19 cellular contexts compared by ENCODE assay signal in the genomic region with DNA sequence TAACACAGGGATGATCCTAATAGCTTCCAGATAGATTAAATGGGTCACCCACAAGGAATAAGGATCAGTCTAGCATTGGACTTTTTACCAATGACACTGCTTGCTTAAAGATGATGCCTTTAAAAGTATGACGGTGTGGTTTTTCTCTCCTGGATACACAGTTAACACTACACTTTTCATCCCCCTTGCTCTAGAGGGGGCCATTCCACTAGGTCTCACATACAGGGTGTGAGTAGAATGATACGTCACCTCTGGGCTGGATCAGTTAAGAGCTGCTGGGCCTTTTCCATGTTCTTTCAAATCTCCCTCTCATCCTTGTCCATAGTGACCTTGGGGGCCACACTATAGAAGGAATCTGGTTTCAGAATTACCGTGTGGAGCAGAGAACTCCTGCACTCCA.
DNase-seq lines count a peak whose midpoint lies in the region; ATAC-seq and TF ChIP-seq lines count a peak whose summit lies in the region.
"Had no signal": no experiment of that assay in that cellular context is flagged by ENCODE, and none has a peak within 500 bp of the region (broad histone marks: within the 10 kb centered on the region; RNA-seq: fewer than 3 reads in every experiment).

No MANE protein-coding gene starts in this region.

- peaks cover 9 to 56% (median 35%) of the 10 kb centered on the region in 10 experiments for H3K4me1 ChIP-seq in BLaER1 treated with 17β-estradiol and CSF1 and Interleukin-3, amounts not matched to agents 10 nM and 100 nM
- H3K4me1 ChIP-seq in HCT116 (ENCODE audit: control insufficient read depth in 1 of 2, insufficient read depth in 2 of 2, low read length in 2 of 2) (no peaks in the 10 kb centered on the region), sigmoid colon (no peaks in the 10 kb centered on the region), vagina (no peaks in the 10 kb centered on the region)
- H3K4me1 ChIP-seq: Caco-2 had no signal

- H3K4me2 ChIP-seq in BLaER1 treated with 17β-estradiol and CSF1 and Interleukin-3, amounts not matched to agents 10 nM and 100 nM: peak overlapping the region in 7 of 11 experiments; percentile 31 to 72 (median 66); a peak in 12 of 22 replicates
- no peak overlapping the region for H3K4me2 ChIP-seq in HCT116 (ENCODE audit: low read length)

- no TSS peak for BruUV-seq in HCT116 (replicated peaks; lab: Mats Ljungman, UMichigan)

- no peak overlapping the region for H2AFZ ChIP-seq in HCT116 (ENCODE audit: low read depth, low read length, poor library complexity, severe bottlenecking)

- no peaks in the 10 kb centered on the region for H3K36me3 Mint-ChIP-seq in T-helper 17 cell (ENCODE audit: low read depth)
- H3K36me3 Mint-ChIP-seq: IgD-negative memory B cell had no signal

- no peak overlapping the region for H3K4me3 ChIP-seq in BLaER1 treated with 17β-estradiol and CSF1 and Interleukin-3, amounts not matched to agents 10 nM and 100 nM
- H3K4me3 ChIP-seq in HCT116 (replicated peaks in 1 of 2; ENCODE audit: low read depth in 1 of 2, low read length in 2 of 2) (no peak overlapping the region), sigmoid colon (no peak overlapping the region), vagina (no peak overlapping the region)

- H3K79me2 ChIP-seq in HCT116 (ENCODE audit: insufficient read depth, low read length): no peaks in the 10 kb centered on the region

- WGBS in sigmoid colon, 2 donors: 89% methylated on average over 3 of the region's 3 CpGs

- peak overlapping the region in 7 of 11 experiments; percentile 0 to 73 (median 58); a peak in 11 of 22 replicates for H3K27ac ChIP-seq in BLaER1 treated with 17β-estradiol and CSF1 and Interleukin-3, amounts not matched to agents 10 nM and 100 nM
- no peak overlapping the region for H3K27ac ChIP-seq in HCT116 (ENCODE audit: low read depth, low read length)
- H3K27ac ChIP-seq in sigmoid colon: no peak overlapping the region
- H3K27ac ChIP-seq in vagina: no peak overlapping the region

- H3K9me3 ChIP-seq in BLaER1 treated with 17β-estradiol and CSF1 and Interleukin-3, amounts not matched to agents 10 nM and 100 nM (replicated peaks in 1 of 11): no peaks in the 10 kb centered on the region; a peak in 2 of 22 replicates
- H3K9me3 ChIP-seq in HCT116 (ENCODE audit: control insufficient read depth in 1 of 2, insufficient read depth in 1 of 2, low read depth in 1 of 2, low read length in 2 of 2) (no peaks in the 10 kb centered on the region), T-helper 17 cell (ENCODE audit: control insufficient read depth, low read length, poor library complexity, severe bottlenecking) (no peaks in the 10 kb centered on the region), sigmoid colon (no peaks in the 10 kb centered on the region), vagina (no peaks in the 10 kb centered on the region)
- H3K9me3 ChIP-seq: Caco-2 had no signal

- H4K20me1 ChIP-seq in BLaER1 treated with 17β-estradiol and CSF1 and Interleukin-3, amounts not matched to agents 10 nM and 100 nM: no peaks in the 10 kb centered on the region
- H4K20me1 ChIP-seq in HCT116 (ENCODE audit: insufficient read depth): no peaks in the 10 kb centered on the region

- TF ChIP-seq EP300 in sigmoid colon (IDR thresholded peaks at IDR 0.05): no peak

- TF ChIP-seq RAD21 in HCT116 (IDR thresholded peaks at IDR 0.05; ENCODE audit: low read depth): peak; percentile 15; the same call in 1 of the 2 replicates

- TF ChIP-seq POLR2A in HCT116 (IDR thresholded peaks at IDR 0.05; ENCODE audit: borderline replicate concordance, extremely low read depth, insufficient read depth, insufficient read length) (no peak), sigmoid colon (IDR thresholded peaks at IDR 0.05) (no peak), GM18505 (IDR thresholded peaks at IDR 0.05; ENCODE audit: borderline replicate concordance, extremely low read depth, insufficient read depth, insufficient read length) (no peak), vagina (IDR thresholded peaks at IDR 0.05) (no peak)

- no peaks in the 10 kb centered on the region for H3K9me2 ChIP-seq in HCT116 (ENCODE audit: insufficient read depth)

- no peak overlapping the region for H3K4me3 Mint-ChIP-seq in T-helper 17 cell
- H3K4me3 Mint-ChIP-seq: CD4-positive, alpha-beta T cell; IgD-negative memory B cell had no signal

- CTCF ChIA-PET in HCT116 (lab: Charles Lee): no interaction called here

- H3K27ac Mint-ChIP-seq in T-helper 17 cell: peak overlapping the region; percentile 6
- H3K27ac Mint-ChIP-seq: CD4-positive, alpha-beta T cell; IgD-negative memory B cell had no signal

- peaks cover 6% of the 10 kb centered on the region for H3K27me3 Mint-ChIP-seq in T-helper 17 cell

- RAD21 ChIA-PET in HCT116 (lab: Charles Lee; ENCODE audit: low non-redundant PET in 1 of 2, low total read pairs in 2 of 2, uncharacterized antibody in 2 of 2, unreplicated experiment in 2 of 2): no interaction called here

- ATAC-seq in HCT116 (no peak), T-helper 17 cell (no peak), GM18505 (IDR thresholded peaks at IDR 0.05; ENCODE audit: unreplicated experiment) (no peak)
- ATAC-seq: HepG2 had no signal

- intact Hi-C loops in HCT116 (cut with micrococcal nuclease) (no loop called here), sigmoid colon (cut with DNase I) (no loop called here), vagina (cut with DNase I) (no loop called here)

- peaks cover 22% of the 10 kb centered on the region for H3K4me1 Mint-ChIP-seq in T-helper 17 cell
- H3K4me1 Mint-ChIP-seq: IgD-negative memory B cell had no signal

- DNase-seq in HCT116 (ENCODE audit: low read depth, low spot score) (no peak), T-helper 17 cell (no peak), islet precursor cell (peak; percentile 24), sigmoid colon (no peak), vagina (ENCODE audit: extremely low spot score in 2 of 2) (no peak), putamen (ENCODE audit: low spot score) (no peak)
- DNase-seq: 8988T; C1 segment of cervical spinal cord; Caco-2; CD4-positive, alpha-beta T cell; DMS153; DMS79; GDM1; GOT3; KG1 had no signal

- no peaks in the 10 kb centered on the region for H3K27me3 ChIP-seq in BLaER1 treated with 17β-estradiol and CSF1 and Interleukin-3, amounts not matched to agents 10 nM and 100 nM
- H3K27me3 ChIP-seq in HCT116 (ENCODE audit: insufficient read depth, low read length) (peaks cover 38% of the 10 kb centered on the region; the same call in 1 of the 2 replicates), sigmoid colon (no peaks in the 10 kb centered on the region), vagina (no peaks in the 10 kb centered on the region)

- TF ChIP-seq CTCF in HCT116 (IDR thresholded peaks at IDR 0.05 in 2 of 3, conservative IDR thresholded peaks at IDR 0.05 in 1 of 3; ENCODE audit: borderline replicate concordance in 1 of 3, insufficient read depth in 1 of 3, low read depth in 2 of 3, low read length in 2 of 3) (no peak), sigmoid colon (IDR thresholded peaks at IDR 0.05) (no peak), vagina (IDR thresholded peaks at IDR 0.05) (no peak)

- no peak overlapping the region; a peak in 1 of 22 replicates for H3K9ac ChIP-seq in BLaER1 treated with 17β-estradiol and CSF1 and Interleukin-3, amounts not matched to agents 10 nM and 100 nM
- H3K9ac ChIP-seq in HCT116 (ENCODE audit: low read length): no peak overlapping the region

- POLR2A ChIA-PET in HCT116 (lab: Charles Lee): no interaction called here

- H3K36me3 ChIP-seq in BLaER1 treated with 17β-estradiol and CSF1 and Interleukin-3, amounts not matched to agents 10 nM and 100 nM: no peaks in the 10 kb centered on the region
- no peaks in the 10 kb centered on the region for H3K36me3 ChIP-seq in HCT116 (ENCODE audit: control insufficient read depth in 1 of 2, insufficient read depth in 2 of 2, low read length in 2 of 2)
- H3K36me3 ChIP-seq in sigmoid colon: no peaks in the 10 kb centered on the region
- no peaks in the 10 kb centered on the region for H3K36me3 ChIP-seq in vagina

TF ChIP-seq in HCT116, 20 proteins besides CTCF, POLR2A, EP300 and RAD21:
- TF ChIP-seq POLR2AphosphoS5 (IDR thresholded peaks at IDR 0.05; ENCODE audit: low read depth, low read length) (no peak), ZNF274 (IDR thresholded peaks at IDR 0.05; ENCODE audit: low read depth, low read length) (no peak), EZH2 (IDR thresholded peaks at IDR 0.05) (no peak), TCF7L2 (IDR thresholded peaks at IDR 0.05; ENCODE audit: borderline replicate concordance, extremely low read depth, insufficient read depth, insufficient read length) (no peak), EGR1 (IDR thresholded peaks at IDR 0.05; ENCODE audit: low read depth) (no peak), YY1 (IDR thresholded peaks at IDR 0.05; ENCODE audit: extremely low read depth, insufficient replicate concordance, low read depth, low read length) (no peak), SP1 (IDR thresholded peaks at IDR 0.05; ENCODE audit: low read depth) (no peak), CEBPB (IDR thresholded peaks at IDR 0.05; ENCODE audit: low read depth) (no peak)
- TF ChIP-seq, protein P1, sequence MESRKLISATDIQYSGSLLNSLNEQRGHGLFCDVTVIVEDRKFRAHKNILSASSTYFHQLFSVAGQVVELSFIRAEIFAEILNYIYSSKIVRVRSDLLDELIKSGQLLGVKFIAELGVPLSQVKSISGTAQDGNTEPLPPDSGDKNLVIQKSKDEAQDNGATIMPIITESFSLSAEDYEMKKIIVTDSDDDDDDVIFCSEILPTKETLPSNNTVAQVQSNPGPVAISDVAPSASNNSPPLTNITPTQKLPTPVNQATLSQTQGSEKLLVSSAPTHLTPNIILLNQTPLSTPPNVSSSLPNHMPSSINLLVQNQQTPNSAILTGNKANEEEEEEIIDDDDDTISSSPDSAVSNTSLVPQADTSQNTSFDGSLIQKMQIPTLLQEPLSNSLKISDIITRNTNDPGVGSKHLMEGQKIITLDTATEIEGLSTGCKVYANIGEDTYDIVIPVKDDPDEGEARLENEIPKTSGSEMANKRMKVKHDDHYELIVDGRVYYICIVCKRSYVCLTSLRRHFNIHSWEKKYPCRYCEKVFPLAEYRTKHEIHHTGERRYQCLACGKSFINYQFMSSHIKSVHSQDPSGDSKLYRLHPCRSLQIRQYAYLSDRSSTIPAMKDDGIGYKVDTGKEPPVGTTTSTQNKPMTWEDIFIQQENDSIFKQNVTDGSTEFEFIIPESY (IDR thresholded peaks at IDR 0.05; ENCODE audit: extremely low read depth, insufficient replicate concordance, low read length): no peak
- TF ChIP-seq, protein P2, sequence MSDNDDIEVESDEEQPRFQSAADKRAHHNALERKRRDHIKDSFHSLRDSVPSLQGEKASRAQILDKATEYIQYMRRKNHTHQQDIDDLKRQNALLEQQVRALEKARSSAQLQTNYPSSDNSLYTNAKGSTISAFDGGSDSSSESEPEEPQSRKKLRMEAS (IDR thresholded peaks at IDR 0.05): no peak

Comparison
In these comparisons a context has a peak if more than half of its experiments do, and no peak if none do; other contexts are left out.
1. H3K27ac ChIP-seq: peak in BLaER1 treated with 17β-estradiol and CSF1 and Interleukin-3, amounts not matched to agents 10 nM and 100 nM (7 of 11); none in HCT116 (single experiment), sigmoid colon (0 of 4) and vagina (single experiment).